1 cellular context compared by ENCODE assay signal in the genomic region with DNA sequence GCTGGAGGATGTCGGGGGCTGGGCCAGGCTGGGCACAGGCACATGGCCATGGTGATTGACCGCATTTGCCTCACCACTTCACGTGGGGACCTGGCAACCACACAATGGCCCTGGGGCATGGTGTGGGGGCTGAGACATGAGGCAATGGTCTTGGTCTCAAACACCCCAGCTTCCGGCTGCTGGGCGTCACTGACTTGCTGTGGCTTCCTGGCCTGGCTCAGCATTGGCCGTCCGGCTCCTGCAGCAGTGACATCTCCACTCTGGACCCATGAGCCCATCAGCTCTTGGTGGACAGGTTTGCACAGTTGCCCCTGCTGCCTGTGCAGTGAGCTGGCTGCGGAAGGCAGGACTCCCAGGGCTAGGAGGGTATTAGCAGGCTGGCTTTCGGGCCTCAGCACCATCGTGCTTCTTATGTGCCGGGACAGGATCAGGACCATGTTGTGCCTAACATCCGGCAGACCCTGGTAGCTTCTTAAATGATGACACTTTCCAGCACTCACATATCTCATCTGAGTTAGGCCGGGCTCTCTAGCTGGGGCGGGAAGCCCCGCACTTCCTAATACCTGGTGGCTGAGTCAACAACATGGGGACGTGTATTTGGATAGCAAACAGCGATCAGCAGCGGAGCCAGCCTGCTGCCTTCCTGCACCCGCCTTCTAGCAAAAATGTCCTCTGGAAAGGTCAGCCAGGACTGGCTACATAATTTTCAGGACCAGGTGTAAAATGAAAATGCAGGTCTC.
TF ChIP-seq lines count a peak whose summit lies in the region.

No MANE protein-coding gene starts in this region.

TF ChIP-seq in K562, 482 proteins besides CTCF, POLR2A, EP300 and RAD21 (continued from another document and continues in another):
- no peak for TF ChIP-seq HNRNPLL (IDR thresholded peaks at IDR 0.05; ENCODE audit: low read depth, low read length, poor library complexity, severe bottlenecking)
- TF ChIP-seq FOXA3 (CRISPR knock-in tag; conservative IDR thresholded peaks at IDR 0.05 in 1 of 2, IDR thresholded peaks at IDR 0.05 in 1 of 2): peak in 1 of 2 experiments; percentile 47; a peak in 1 of 4 replicates
- no peak for TF ChIP-seq CREBBP (IDR thresholded peaks at IDR 0.05; ENCODE audit: low read depth, low read length)
- TF ChIP-seq ZNF324 (CRISPR knock-in tag; IDR thresholded peaks at IDR 0.05): no peak
- 0 out of 2 replicates have a peak, but pooled peaks have one; percentile 29 for TF ChIP-seq ZBTB17 (CRISPR knock-in tag; IDR thresholded peaks at IDR 0.05)
- peak; percentile 53; the same call in 1 of the 2 replicates for TF ChIP-seq FOXP1 (CRISPR knock-in tag; IDR thresholded peaks at IDR 0.05)
- no peak for TF ChIP-seq BCLAF1 (IDR thresholded peaks at IDR 0.05; ENCODE audit: borderline replicate concordance in 1 of 2, control insufficient read depth in 1 of 2, low read depth in 2 of 2, low read length in 1 of 2)
- TF ChIP-seq CAMTA2 (CRISPR knock-in tag; conservative IDR thresholded peaks at IDR 0.05): no peak
- TF ChIP-seq ATF6 (CRISPR knock-in tag; IDR thresholded peaks at IDR 0.05): no peak
- no peak for TF ChIP-seq ZNF395 (CRISPR knock-in tag; IDR thresholded peaks at IDR 0.05)
- no peak for TF ChIP-seq KDM1A (IDR thresholded peaks at IDR 0.05)
- TF ChIP-seq IRF2 (CRISPR knock-in tag; IDR thresholded peaks at IDR 0.05): no peak
- TF ChIP-seq, protein P1, sequence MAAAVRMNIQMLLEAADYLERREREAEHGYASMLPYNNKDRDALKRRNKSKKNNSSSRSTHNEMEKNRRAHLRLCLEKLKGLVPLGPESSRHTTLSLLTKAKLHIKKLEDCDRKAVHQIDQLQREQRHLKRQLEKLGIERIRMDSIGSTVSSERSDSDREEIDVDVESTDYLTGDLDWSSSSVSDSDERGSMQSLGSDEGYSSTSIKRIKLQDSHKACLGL (CRISPR knock-in tag; IDR thresholded peaks at IDR 0.05; ENCODE audit: borderline replicate concordance, poor library complexity, severe bottlenecking): no peak
- 0 out of 6 replicates have a peak, but pooled peaks of 1 of the 3 experiments have one; percentile 24 for TF ChIP-seq ZBTB11 (CRISPR knock-in tag; IDR thresholded peaks at IDR 0.05)
- TF ChIP-seq SP2 (IDR thresholded peaks at IDR 0.05; ENCODE audit: extremely low read depth, low read depth, low read length, poor library complexity, severe bottlenecking): no peak
- TF ChIP-seq, protein P2, sequence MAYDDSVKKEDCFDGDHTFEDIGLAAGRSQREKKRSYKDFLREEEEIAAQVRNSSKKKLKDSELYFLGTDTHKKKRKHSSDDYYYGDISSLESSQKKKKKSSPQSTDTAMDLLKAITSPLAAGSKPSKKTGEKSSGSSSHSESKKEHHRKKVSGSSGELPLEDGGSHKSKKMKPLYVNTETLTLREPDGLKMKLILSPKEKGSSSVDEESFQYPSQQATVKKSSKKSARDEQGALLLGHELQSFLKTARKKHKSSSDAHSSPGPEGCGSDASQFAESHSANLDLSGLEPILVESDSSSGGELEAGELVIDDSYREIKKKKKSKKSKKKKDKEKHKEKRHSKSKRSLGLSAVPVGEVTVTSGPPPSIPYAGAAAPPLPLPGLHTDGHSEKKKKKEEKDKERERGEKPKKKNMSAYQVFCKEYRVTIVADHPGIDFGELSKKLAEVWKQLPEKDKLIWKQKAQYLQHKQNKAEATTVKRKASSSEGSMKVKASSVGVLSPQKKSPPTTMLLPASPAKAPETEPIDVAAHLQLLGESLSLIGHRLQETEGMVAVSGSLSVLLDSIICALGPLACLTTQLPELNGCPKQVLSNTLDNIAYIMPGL (CRISPR knock-in tag; IDR thresholded peaks at IDR 0.05): no peak
- TF ChIP-seq, protein P3, sequence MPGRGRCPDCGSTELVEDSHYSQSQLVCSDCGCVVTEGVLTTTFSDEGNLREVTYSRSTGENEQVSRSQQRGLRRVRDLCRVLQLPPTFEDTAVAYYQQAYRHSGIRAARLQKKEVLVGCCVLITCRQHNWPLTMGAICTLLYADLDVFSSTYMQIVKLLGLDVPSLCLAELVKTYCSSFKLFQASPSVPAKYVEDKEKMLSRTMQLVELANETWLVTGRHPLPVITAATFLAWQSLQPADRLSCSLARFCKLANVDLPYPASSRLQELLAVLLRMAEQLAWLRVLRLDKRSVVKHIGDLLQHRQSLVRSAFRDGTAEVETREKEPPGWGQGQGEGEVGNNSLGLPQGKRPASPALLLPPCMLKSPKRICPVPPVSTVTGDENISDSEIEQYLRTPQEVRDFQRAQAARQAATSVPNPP (IDR thresholded peaks at IDR 0.05; ENCODE audit: borderline replicate concordance, insufficient read depth, insufficient read length): no peak
- TF ChIP-seq ZNF830 (CRISPR knock-in tag; IDR thresholded peaks at IDR 0.05): no peak
- TF ChIP-seq, protein P4, sequence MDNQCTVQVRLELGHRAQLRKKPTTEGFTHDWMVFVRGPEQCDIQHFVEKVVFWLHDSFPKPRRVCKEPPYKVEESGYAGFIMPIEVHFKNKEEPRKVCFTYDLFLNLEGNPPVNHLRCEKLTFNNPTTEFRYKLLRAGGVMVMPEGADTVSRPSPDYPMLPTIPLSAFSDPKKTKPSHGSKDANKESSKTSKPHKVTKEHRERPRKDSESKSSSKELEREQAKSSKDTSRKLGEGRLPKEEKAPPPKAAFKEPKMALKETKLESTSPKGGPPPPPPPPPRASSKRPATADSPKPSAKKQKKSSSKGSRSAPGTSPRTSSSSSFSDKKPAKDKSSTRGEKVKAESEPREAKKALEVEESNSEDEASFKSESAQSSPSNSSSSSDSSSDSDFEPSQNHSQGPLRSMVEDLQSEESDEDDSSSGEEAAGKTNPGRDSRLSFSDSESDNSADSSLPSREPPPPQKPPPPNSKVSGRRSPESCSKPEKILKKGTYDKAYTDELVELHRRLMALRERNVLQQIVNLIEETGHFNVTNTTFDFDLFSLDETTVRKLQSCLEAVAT (IDR thresholded peaks at IDR 0.05): no peak
- TF ChIP-seq CTBP1 (IDR thresholded peaks at IDR 0.05; ENCODE audit: borderline replicate concordance): peak; percentile 17; the same call in 1 of the 2 replicates
- TF ChIP-seq SNRNP70 (optimal IDR thresholded peaks at IDR 0.05; ENCODE audit: low read depth, low read length): no peak
- no peak for TF ChIP-seq LARP7 (IDR thresholded peaks at IDR 0.05)
- TF ChIP-seq FOSL1 (tag; conservative IDR thresholded peaks at IDR 0.05): peak; percentile 72
- peak; percentile 52; the same call in 1 of the 2 replicates for TF ChIP-seq SPI1 (IDR thresholded peaks at IDR 0.05; ENCODE audit: borderline replicate concordance, low read depth, low read length)
- TF ChIP-seq, protein P5, sequence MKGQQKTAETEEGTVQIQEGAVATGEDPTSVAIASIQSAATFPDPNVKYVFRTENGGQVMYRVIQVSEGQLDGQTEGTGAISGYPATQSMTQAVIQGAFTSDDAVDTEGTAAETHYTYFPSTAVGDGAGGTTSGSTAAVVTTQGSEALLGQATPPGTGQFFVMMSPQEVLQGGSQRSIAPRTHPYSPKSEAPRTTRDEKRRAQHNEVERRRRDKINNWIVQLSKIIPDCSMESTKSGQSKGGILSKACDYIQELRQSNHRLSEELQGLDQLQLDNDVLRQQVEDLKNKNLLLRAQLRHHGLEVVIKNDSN (CRISPR knock-in tag; IDR thresholded peaks at IDR 0.05): peak; percentile 19; the same call in 1 of the 2 replicates
- TF ChIP-seq GMEB1 (CRISPR knock-in tag; IDR thresholded peaks at IDR 0.05): no peak
- TF ChIP-seq ZNF274 (IDR thresholded peaks at IDR 0.05; ENCODE audit: borderline replicate concordance, low read depth, low read length): no peak
- TF ChIP-seq ZNF79 (CRISPR knock-in tag; IDR thresholded peaks at IDR 0.05; ENCODE audit: low read depth): no peak
